9 cellular contexts compared by ENCODE assay signal in genomic region chr1:155912056-155912536, GRCh38. TPM values are rescaled to one million over a fixed set of nuclear protein-coding genes. Genes with fewer than 3 reads are reported as not detected.
DNase-seq lines count a peak whose midpoint lies in the region; ATAC-seq, FAIRE-seq and TF ChIP-seq lines count a peak whose summit lies in the region.
"Had no signal": no experiment of that assay in that cellular context is flagged by ENCODE, and none has a peak within 500 bp of the region (broad histone marks: within the 10 kb centered on the region; RNA-seq: fewer than 3 reads in every experiment).

No MANE protein-coding gene starts in this region.

- TF ChIP-seq CTCF in A549 (IDR thresholded peaks at IDR 0.05), result no peak

- H3K9ac ChIP-seq in mesenchymal stem cell (ENCODE audit: low read length), result peak overlapping the region; percentile 99

- peak overlapping the region; percentile 100 for H3K27ac Mint-ChIP-seq in activated naive CD8-positive, alpha-beta T cell treated with anti-CD3 and anti-CD28 coated beads, Interleukin-2, amount 10 ng/mL, durations not matched to agents 7 days and 5 days

- H3K18ac ChIP-seq in mesenchymal stem cell (ENCODE audit: low read depth in 1 of 2, low read length in 2 of 2), result no peak overlapping the region

- WGBS in A549 (ENCODE audit: missing lambda C conversion rate), result 76% methylated on average over 11 of the region's 11 CpGs
- 85% methylated on average over 9 of the region's 11 CpGs for WGBS in mesenchymal stem cell

- H3K36me3 ChIP-seq in mesenchymal stem cell (ENCODE audit: control insufficient read depth in 1 of 2, insufficient read depth in 2 of 2, low read depth in 1 of 2, low read length in 2 of 2), result peaks cover 27 to 81% of the 10 kb centered on the region in 2 experiments

- H3K23ac ChIP-seq in mesenchymal stem cell (ENCODE audit: low read length in 2 of 2), result no peak overlapping the region

- no peak overlapping the region for H2AFZ ChIP-seq in mesenchymal stem cell (ENCODE audit: low read depth, low read length)

- H3K27me3 ChIP-seq in mesenchymal stem cell (ENCODE audit: control insufficient read depth in 1 of 2, insufficient read depth in 1 of 2, low read length in 2 of 2), result no peaks in the 10 kb centered on the region

- no peak overlapping the region for H3K14ac ChIP-seq in mesenchymal stem cell (ENCODE audit: low read length in 2 of 2)

- no peak overlapping the region for H4K91ac ChIP-seq in mesenchymal stem cell (ENCODE audit: low read length)

- DNase-seq in A549 (ENCODE audit: low read depth in 1 of 2, low spot score in 1 of 2), result no peak
- no peak for DNase-seq in activated naive CD8-positive, alpha-beta T cell treated with anti-CD3 and anti-CD28 coated beads, Interleukin-2, amount 10 ng/mL, durations not matched to agents 7 days and 5 days
- no peak for DNase-seq in mesenchymal stem cell
- no peak for DNase-seq in NCI-H526 (lab: John Stamatoyannopoulos, UW)

- H3K4me3 Mint-ChIP-seq in activated naive CD8-positive, alpha-beta T cell treated with anti-CD3 and anti-CD28 coated beads, Interleukin-2, amount 10 ng/mL, durations not matched to agents 7 days and 5 days, result peak overlapping the region; percentile 100

- H3K4me1 ChIP-seq in A549, result peaks cover 20% of the 10 kb centered on the region
- H3K4me1 ChIP-seq in mesenchymal stem cell (ENCODE audit: control insufficient read depth, insufficient read depth, low read depth, low read length), result peaks cover 2% of the 10 kb centered on the region

- peaks cover 22% of the 10 kb centered on the region for H3K4me1 Mint-ChIP-seq in activated naive CD8-positive, alpha-beta T cell treated with anti-CD3 and anti-CD28 coated beads, Interleukin-2, amount 10 ng/mL, durations not matched to agents 7 days and 5 days

- H2BK15ac ChIP-seq in mesenchymal stem cell (ENCODE audit: low read depth, poor library complexity, severe bottlenecking), result no peak overlapping the region

- H2BK12ac ChIP-seq in mesenchymal stem cell (ENCODE audit: low read length in 2 of 2), result no peak overlapping the region

- H3K27me3 Mint-ChIP-seq in activated naive CD8-positive, alpha-beta T cell treated with anti-CD3 and anti-CD28 coated beads, Interleukin-2, amount 10 ng/mL, durations not matched to agents 7 days and 5 days, result no peaks in the 10 kb centered on the region

- no peak overlapping the region for H4K8ac ChIP-seq in mesenchymal stem cell (ENCODE audit: low read length)

- peaks cover 8% of the 10 kb centered on the region for H3K79me1 ChIP-seq in mesenchymal stem cell (replicated peaks; ENCODE audit: low read length, poor library complexity, severe bottlenecking)

- H3K27ac ChIP-seq in A549, result no peak overlapping the region; a peak in 1 of 6 replicates
- peak overlapping the region; percentile 63 for H3K27ac ChIP-seq in mesenchymal stem cell (ENCODE audit: low read length, poor library complexity, severe bottlenecking)

- H3K9me3 ChIP-seq in A549, result no peaks in the 10 kb centered on the region
- no peaks in the 10 kb centered on the region for H3K9me3 ChIP-seq in mesenchymal stem cell (ENCODE audit: control insufficient read depth, low read length)

- no peaks in the 10 kb centered on the region for H3K9me3 Mint-ChIP-seq in activated naive CD8-positive, alpha-beta T cell treated with anti-CD3 and anti-CD28 coated beads, Interleukin-2, amount 10 ng/mL, durations not matched to agents 7 days and 5 days

- no peak overlapping the region for H2BK5ac ChIP-seq in mesenchymal stem cell (ENCODE audit: low read depth, low read length, poor library complexity, severe bottlenecking)

- no peak for TF ChIP-seq POLR2A in A549 (IDR thresholded peaks at IDR 0.05; ENCODE audit: low read length)

- H3K36me3 Mint-ChIP-seq in activated naive CD8-positive, alpha-beta T cell treated with anti-CD3 and anti-CD28 coated beads, Interleukin-2, amount 10 ng/mL, durations not matched to agents 7 days and 5 days, result peaks cover 31% of the 10 kb centered on the region

- H3K4me3 ChIP-seq in A549 (no peak overlapping the region; the same call in 2 of the 3 replicates), mesenchymal stem cell (ENCODE audit: insufficient read depth in 1 of 2, low read depth in 1 of 2, low read length in 2 of 2) (peak overlapping the region in 1 of 2 experiments; percentile 97)

- POLR2A ChIA-PET in A549 (lab: Yijun Ruan, JAX), result no interaction called here
- POLR2A ChIA-PET in activated naive CD8-positive, alpha-beta T cell treated with anti-CD3 and anti-CD28 coated beads, Interleukin-2, amount 10 ng/mL, durations not matched to agents 7 days and 5 days (lab: Charles Lee), result interaction anchor here (1.5 to 2.4 kb wide), 3 partner anchors 18 to 22 kb away, joined by 3 to 7 read pairs (median 4); partner anchors contain the start of gene KHDC4

- H3K4me2 ChIP-seq in A549 (peak overlapping the region; percentile 80), mesenchymal stem cell (ENCODE audit: low read length, poor library complexity, severe bottlenecking) (no peak overlapping the region)

- no peak for FAIRE-seq in A549 (lab: Jason Lieb, UNC)

- no peak for TF ChIP-seq RAD21 in A549 (conservative IDR thresholded peaks at IDR 0.05 in 1 of 2, IDR thresholded peaks at IDR 0.05 in 1 of 2)

- no peak overlapping the region for H2AK5ac ChIP-seq in mesenchymal stem cell (ENCODE audit: low read length, severe bottlenecking)

- no peak for TF ChIP-seq EP300 in A549 (IDR thresholded peaks at IDR 0.05)

- no peak overlapping the region for H2BK120ac ChIP-seq in mesenchymal stem cell (ENCODE audit: low read depth, low read length)

- H3K4ac ChIP-seq in mesenchymal stem cell (ENCODE audit: low read depth in 1 of 2, low read length in 2 of 2), result no peak overlapping the region

- CTCF ChIA-PET in A549 (lab: Yijun Ruan, JAX), result interaction anchor here (0.8 to 1.5 kb wide), 3 partner anchors 17 to 26 kb away, joined by 3 to 4 read pairs (median 3); no protein-coding TSS in a partner anchor

- ATAC-seq in A549 (no peak), HG02571 (IDR thresholded peaks at IDR 0.05; ENCODE audit: unreplicated experiment) (peak; percentile 15), HG03108 (IDR thresholded peaks at IDR 0.05; ENCODE audit: unreplicated experiment) (no peak), HG02884 (IDR thresholded peaks at IDR 0.05; ENCODE audit: unreplicated experiment) (no peak), HG02840 (IDR thresholded peaks at IDR 0.05; ENCODE audit: low FRiP score, unreplicated experiment) (no peak)
- ATAC-seq in activated naive CD8-positive, alpha-beta T cell treated with anti-CD3 and anti-CD28 coated beads, Interleukin-2, amount 10 ng/mL, durations not matched to agents 7 days and 5 days (ENCODE audit: low read depth), result no peak

TF ChIP-seq in A549, 52 proteins besides CTCF, POLR2A, EP300 and RAD21 (continues in another document):
- TF ChIP-seq FOSL2 (IDR thresholded peaks at IDR 0.05) (no peak), FOSL2 (CRISPR knock-in tag; IDR thresholded peaks at IDR 0.05) (0 out of 2 replicates have a peak, but pooled peaks have one; percentile 16)

RNA-seq across cellular contexts. Expression of gene RIT1, which starts 0.9 kb away (rescaled TPM):
- polyA plus RNA-seq in A549 (2011; rRNA removed), result 48.1 and 51.9 TPM in 2 replicates
- polyA plus RNA-seq in A549 (2012; cell fraction: cytosol; rRNA removed), result 16.8 and 17.2 TPM in 2 replicates
- polyA plus RNA-seq in A549 (2012; cell fraction: nucleus; rRNA removed), result 10.3 and 14.4 TPM in 2 replicates
- polyA plus RNA-seq in A549 (2017; fragmentation: RNase III; extraction: RNeasy Plus Mini Kit Qiagen cat#74134 plus additional on column Dnase treatment), result 19.2 to 23.6 TPM (median 20.4 TPM) in 3 replicates
- 30.5 and 44.6 TPM in 2 replicates for polyA minus RNA-seq in A549 (2011; rRNA and poly(A)+ RNA removed)
- 10 to 100 TPM; 31.3 to 32.8 TPM for total RNA-seq in activated naive CD8-positive, alpha-beta T cell treated with anti-CD3 and anti-CD28 coated beads, Interleukin-2, amount 10 ng/mL, durations not matched to agents 7 days and 5 days
- polyA plus RNA-seq in mesenchymal stem cell (2013, experiment 1 of 2), result 33.9 TPM
- 33.9 TPM for polyA plus RNA-seq in mesenchymal stem cell (2013, experiment 2 of 2)

RNA-seq across cellular contexts. Expression of gene KHDC4, which starts 22.1 kb away (rescaled TPM):
- polyA plus RNA-seq in A549 (2011; rRNA removed) (69.9 and 72.3 TPM in 2 replicates), A549 (2017; fragmentation: RNase III; extraction: RNeasy Plus Mini Kit Qiagen cat#74134 plus additional on column Dnase treatment) (35.7 to 37.9 TPM (median 37.7 TPM) in 3 replicates)
- 22.6 and 30.2 TPM in 2 replicates for polyA plus RNA-seq in A549 (2012; cell fraction: cytosol; rRNA removed)
- polyA plus RNA-seq in A549 (2012; cell fraction: nucleus; rRNA removed), result 52.1 and 67.4 TPM in 2 replicates
- polyA minus RNA-seq in A549 (2011; rRNA and poly(A)+ RNA removed), result 58.0 and 90.2 TPM in 2 replicates
- total RNA-seq in activated naive CD8-positive, alpha-beta T cell treated with anti-CD3 and anti-CD28 coated beads, Interleukin-2, amount 10 ng/mL, durations not matched to agents 7 days and 5 days, result 10 to 100 TPM; 91.6 to 94.5 TPM
- 18.9 TPM for polyA plus RNA-seq in mesenchymal stem cell (2013, experiment 1 of 2)
- polyA plus RNA-seq in mesenchymal stem cell (2013, experiment 2 of 2), result 17.3 TPM

RNA-seq across cellular contexts. Expression of gene RXFP4, which starts 29.3 kb away (rescaled TPM):
- 0.12 TPM in 1 of 2 replicates, not detected in the other for polyA plus RNA-seq in A549 (2011; rRNA removed)
- 0.03 and 0.05 TPM in 2 replicates for polyA plus RNA-seq in A549 (2012; cell fraction: cytosol; rRNA removed)
- polyA plus RNA-seq in A549 (2012; cell fraction: nucleus; rRNA removed), result 0.07 TPM in 1 of 2 replicates, not detected in the other
- polyA plus RNA-seq in A549 (2017; fragmentation: RNase III; extraction: RNeasy Plus Mini Kit Qiagen cat#74134 plus additional on column Dnase treatment), result 0.06 TPM in 1 of 3 replicates, not detected in the others
- not detected in 2 replicates for polyA minus RNA-seq in A549 (2011; rRNA and poly(A)+ RNA removed)
- under 1 TPM in 1 of 2 experiments, not detected in 1; 0.26 TPM for total RNA-seq in activated naive CD8-positive, alpha-beta T cell treated with anti-CD3 and anti-CD28 coated beads, Interleukin-2, amount 10 ng/mL, durations not matched to agents 7 days and 5 days
- polyA plus RNA-seq in mesenchymal stem cell (2013, experiment 1 of 2), result not detected
- not detected for polyA plus RNA-seq in mesenchymal stem cell (2013, experiment 2 of 2)
- total RNA-seq: mononuclear cell had no signal

RNA-seq across cellular contexts. Expression of gene SYT11, which starts 52.7 kb away (rescaled TPM):
- 2.5 and 2.6 TPM in 2 replicates for polyA plus RNA-seq in A549 (2011; rRNA removed)
- 0.78 and 1.00 TPM in 2 replicates for polyA plus RNA-seq in A549 (2012; cell fraction: cytosol; rRNA removed)
- 1.3 and 1.6 TPM in 2 replicates for polyA plus RNA-seq in A549 (2012; cell fraction: nucleus; rRNA removed)
- 1.9 to 3.0 TPM (median 2.8 TPM) in 3 replicates for polyA plus RNA-seq in A549 (2017; fragmentation: RNase III; extraction: RNeasy Plus Mini Kit Qiagen cat#74134 plus additional on column Dnase treatment)
- polyA minus RNA-seq in A549 (2011; rRNA and poly(A)+ RNA removed), result 2.5 and 3.9 TPM in 2 replicates
- total RNA-seq in activated naive CD8-positive, alpha-beta T cell treated with anti-CD3 and anti-CD28 coated beads, Interleukin-2, amount 10 ng/mL, durations not matched to agents 7 days and 5 days, result 10 to 100 TPM; 13.6 to 15.1 TPM
- 4.0 TPM for polyA plus RNA-seq in mesenchymal stem cell (2013, experiment 1 of 2)
- 3.9 TPM for polyA plus RNA-seq in mesenchymal stem cell (2013, experiment 2 of 2)

RNA-seq across cellular contexts. Expression of gene GON4L, which starts 55.1 kb away (rescaled TPM):
- 23.1 and 28.1 TPM in 2 replicates for polyA plus RNA-seq in A549 (2011; rRNA removed)
- polyA plus RNA-seq in A549 (2012; cell fraction: cytosol; rRNA removed), result 7.3 and 8.4 TPM in 2 replicates
- polyA plus RNA-seq in A549 (2012; cell fraction: nucleus; rRNA removed), result 22.1 and 38.4 TPM in 2 replicates
- 15.1 to 15.7 TPM (median 15.3 TPM) in 3 replicates for polyA plus RNA-seq in A549 (2017; fragmentation: RNase III; extraction: RNeasy Plus Mini Kit Qiagen cat#74134 plus additional on column Dnase treatment)
- polyA minus RNA-seq in A549 (2011; rRNA and poly(A)+ RNA removed), result 34.9 and 42.7 TPM in 2 replicates
- 10 to 100 TPM; 92.4 to 94.4 TPM for total RNA-seq in activated naive CD8-positive, alpha-beta T cell treated with anti-CD3 and anti-CD28 coated beads, Interleukin-2, amount 10 ng/mL, durations not matched to agents 7 days and 5 days
- 15.9 TPM for polyA plus RNA-seq in mesenchymal stem cell (2013, experiment 1 of 2)
- 14.2 TPM for polyA plus RNA-seq in mesenchymal stem cell (2013, experiment 2 of 2)
